Comparison of ENCODE assay signal across 10 cellular contexts in the genomic region with DNA sequence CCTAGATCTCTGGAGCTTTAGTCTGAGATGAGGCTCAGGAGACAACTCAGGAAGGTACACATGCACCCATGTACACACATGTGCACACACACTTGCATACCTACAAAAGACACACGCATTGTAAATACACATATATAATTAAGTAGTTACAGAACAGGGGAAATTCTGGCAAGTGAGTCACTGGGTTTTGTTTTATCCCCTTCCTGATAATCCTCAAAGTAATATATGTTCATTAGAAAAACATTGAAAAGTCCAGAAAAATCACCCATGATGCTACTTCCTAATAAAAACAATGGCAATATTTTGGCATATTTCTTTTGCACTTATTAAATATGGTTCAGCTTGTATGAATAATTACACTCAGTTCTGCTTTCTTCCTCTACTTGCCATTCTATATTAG.
"Had no signal": no experiment of that assay in that cellular context is flagged by ENCODE, and none has a peak within 500 bp of the region (broad histone marks: within the 10 kb centered on the region; RNA-seq: fewer than 3 reads in every experiment).

No MANE protein-coding gene starts in this region.

- DNase-seq: GM23248, GOT3, H7, H9, HCEC 1CT, HFFc6 had no signal

- H2AFZ ChIP-seq: GM23248, GM23338 had no signal

- FAIRE-seq: H1, H54 had no signal

- H3K9ac ChIP-seq: GM23248 had no signal

- H3K36me3 ChIP-seq: HAP-1 had no signal

- H3K4me2 ChIP-seq: GM23338 had no signal

- H3K4me3 ChIP-seq: GM23248, GM23338, HAP-1 had no signal

- H3K4me1 ChIP-seq: HAP-1 had no signal

- H3K27ac ChIP-seq: GM23248 had no signal
